ENCODE assay signal across 26 cellular contexts in the genomic region with DNA sequence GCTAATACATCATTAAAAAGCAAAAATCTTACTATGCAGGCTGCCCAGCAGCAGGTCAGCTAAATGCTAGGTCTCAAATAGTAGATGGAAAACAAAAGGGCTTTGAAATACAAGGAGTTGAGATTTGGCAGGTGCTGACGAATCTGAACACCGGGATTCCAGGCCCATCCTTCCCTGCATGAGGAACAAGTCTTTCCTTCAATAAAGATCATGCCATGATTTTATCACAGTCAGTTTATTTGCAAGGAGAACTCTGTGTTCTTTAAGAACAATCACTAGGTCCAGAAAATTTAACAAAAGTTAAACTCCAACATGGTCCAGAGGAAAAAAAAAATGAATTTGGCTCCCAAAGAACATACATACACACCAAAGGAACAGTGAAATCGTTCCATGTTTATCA.
"Had no signal": no experiment of that assay in that cellular context is flagged by ENCODE, and none has a peak within 500 bp of the region (broad histone marks: within the 10 kb centered on the region; RNA-seq: fewer than 3 reads in every experiment).

No MANE protein-coding gene starts in this region.

- ATAC-seq: stimulated activated effector memory CD8-positive, alpha-beta T cell treated with anti-CD3 and anti-CD28 coated beads, Interleukin-12 subunit alpha, Interleukin-12 subunit beta, amount 100 ng/mL, for 72 hours; stimulated activated memory B cell treated with anti-CD40 and anti-IgM and Interleukin-4, amounts not matched to agents 10 μg/mL and 1 μg/mL and 100 μg/mL, for 72 hours; stimulated activated naive B cell treated with anti-CD40 and anti-IgM and Interleukin-4, amounts not matched to agents 10 μg/mL and 1 μg/mL and 100 μg/mL, for 72 hours; stimulated activated naive CD8-positive, alpha-beta T cell treated with anti-CD3 and anti-CD28 coated beads, Interleukin-15, amount 100 ng/mL, for 72 hours; stimulated activated naive CD8-positive, alpha-beta T cell treated with anti-CD3 and anti-CD28 coated beads, Interleukin-15, Interleukin-2, amounts not matched to agents 100 U/mL and 50 U/mL, for 24 hours; upper lobe of right lung had no signal

- H3K4me1 ChIP-seq: stomach, suprapubic skin, testis, tibial artery, tibial nerve, transverse colon, upper lobe of left lung, upper lobe of right lung, uterus, vagina had no signal

- H3K27ac ChIP-seq: stomach, suprapubic skin, testis, thoracic aorta, thyroid gland, tibial artery, tibial nerve, transverse colon, upper lobe of left lung, upper lobe of right lung, uterus, vagina had no signal

- H3K36me3 ChIP-seq: stomach, suprapubic skin, thoracic aorta, thyroid gland, tibial artery, tibial nerve, transverse colon, upper lobe of left lung, upper lobe of right lung, uterus, vagina had no signal

- H3K4me3 ChIP-seq: stomach, suprapubic skin, testis, thoracic aorta, thyroid gland, tibial artery, tibial nerve, transverse colon, upper lobe of left lung, upper lobe of right lung, uterus, vagina had no signal

- DNase-seq: stimulated activated CD4-positive, alpha-beta T cell treated with anti-CD3 and anti-CD28 coated beads, Interleukin-2, amount 100 ng/mL, for 48 hours; stimulated activated CD4-positive, alpha-beta T cell treated with anti-CD3 and anti-CD28 coated beads, Interleukin-4, amount 100 ng/mL, for 1 hour; stimulated activated CD4-positive, alpha-beta T cell treated with anti-CD3 and anti-CD28 coated beads, Interleukin-4, amount 100 ng/mL, for 24 hours; stimulated activated CD4-positive, alpha-beta T cell treated with anti-CD3 and anti-CD28 coated beads, Interleukin-4, amount 100 ng/mL, for 4 hours; stimulated activated CD8-positive, alpha-beta memory T cell treated with anti-CD3 and anti-CD28 coated beads, Interleukin-4, amount 100 ng/mL, for 48 hours; stimulated activated naive B cell treated with anti-CD40 and anti-IgM and Interleukin-4, amounts not matched to agents 10 μg/mL and 1 μg/mL and 100 μg/mL, for 72 hours; stimulated activated naive CD4-positive, alpha-beta T cell; stimulated activated naive CD4-positive, alpha-beta T cell treated with Interleukin-2 at 50 U/mL for 16 hours; stimulated activated naive CD8-positive, alpha-beta T cell treated with anti-CD3 and anti-CD28 coated beads, Interleukin-15, amount 100 ng/mL, for 72 hours; stimulated activated naive CD8-positive, alpha-beta T cell treated with anti-CD3 and anti-CD28 coated beads, Interleukin-15, Interleukin-2, amounts not matched to agents 100 U/mL and 50 U/mL, for 24 hours; stomach; substantia nigra; testis; thyroid gland; tibial artery; transverse colon; trophoblast cell; upper lobe of left lung; upper lobe of right lung; uterus had no signal

- H3K27me3 ChIP-seq: stomach, suprapubic skin, testis, thyroid gland, tibial artery, tibial nerve, transverse colon, upper lobe of left lung, upper lobe of right lung, uterus, vagina had no signal

- H3K9me3 ChIP-seq: stomach, suprapubic skin, testis, thoracic aorta, thyroid gland, tibial nerve, transverse colon, upper lobe of left lung, upper lobe of right lung, uterus, vagina had no signal
